Comparison of ENCODE assay signal across 1 cellular context in genomic region chr1:25030674-25031589, GRCh38.
A peak's percentile ranks its signal among the peaks of the same experiment; 100 is the strongest.
TF ChIP-seq lines count a peak whose summit lies in the region.

No MANE protein-coding gene starts in this region.

TF ChIP-seq in K562, 482 proteins besides CTCF, POLR2A, EP300 and RAD21 (continued from another document):
- TF ChIP-seq CHD7 (IDR thresholded peaks at IDR 0.05; ENCODE audit: low read depth, low read length) (no peak), OTX1 (CRISPR knock-in tag; IDR thresholded peaks at IDR 0.05) (0 out of 2 replicates have a peak, but pooled peaks have one; percentile 36), ZNF324 (CRISPR knock-in tag; IDR thresholded peaks at IDR 0.05) (no peak), ZNF212 (CRISPR knock-in tag; IDR thresholded peaks at IDR 0.05) (no peak), ZNF217 (CRISPR knock-in tag; IDR thresholded peaks at IDR 0.05) (no peak), ASH1L (IDR thresholded peaks at IDR 0.05; ENCODE audit: borderline replicate concordance, low read depth, partially characterized antibody) (no peak), MITF (IDR thresholded peaks at IDR 0.05) (no peak), HMGN3 (IDR thresholded peaks at IDR 0.05; ENCODE audit: borderline replicate concordance, extremely low read depth, insufficient read length, low read depth, low read length) (no peak), ZBTB43 (CRISPR knock-in tag; IDR thresholded peaks at IDR 0.05) (no peak), RFX7 (CRISPR knock-in tag; IDR thresholded peaks at IDR 0.05) (no peak), CC2D1A (IDR thresholded peaks at IDR 0.05) (no peak), AFF1 (IDR thresholded peaks at IDR 0.05; ENCODE audit: low read depth in 1 of 2, partially characterized antibody in 2 of 2) (no peak)
